In genomic region chr1:200883118-200883517, GRCh38 we compare ENCODE assay signal across 21 cellular contexts. TPM values are rescaled to one million over a fixed set of nuclear protein-coding genes. Genes with fewer than 3 reads are reported as not detected.
DNase-seq lines count a peak whose midpoint lies in the region; ATAC-seq, FAIRE-seq and TF ChIP-seq lines count a peak whose summit lies in the region.
"Had no signal": no experiment of that assay in that cellular context is flagged by ENCODE, and none has a peak within 500 bp of the region (broad histone marks: within the 10 kb centered on the region; RNA-seq: fewer than 3 reads in every experiment).

No MANE protein-coding gene starts in this region.

- H4K20me1 ChIP-seq in H1 (replicated peaks in 1 of 2; ENCODE audit: control insufficient read depth in 1 of 2, insufficient read depth in 2 of 2, low read length in 2 of 2), result no peaks in the 10 kb centered on the region

- H3K9me3 ChIP-seq in CD4-positive, alpha-beta memory T cell (ENCODE audit: control insufficient read depth in 1 of 2, low read length in 2 of 2), result no peaks in the 10 kb centered on the region
- no peaks in the 10 kb centered on the region for H3K9me3 ChIP-seq in T-helper 17 cell (ENCODE audit: control insufficient read depth, low read length, poor library complexity, severe bottlenecking)
- no peaks in the 10 kb centered on the region for H3K9me3 ChIP-seq in H1 (ENCODE audit: insufficient read depth in 2 of 2, low read depth in 1 of 2, low read length in 1 of 2)
- H3K9me3 ChIP-seq in ascending aorta, result no peaks in the 10 kb centered on the region

- no peak overlapping the region for H4K8ac ChIP-seq in H1 (ENCODE audit: extremely low read depth, insufficient read depth, low read length)

- H3K9me3 Mint-ChIP-seq in CD4-positive, alpha-beta memory T cell, result no peaks in the 10 kb centered on the region

- no peaks in the 10 kb centered on the region for H3K23me2 ChIP-seq in H1 (ENCODE audit: low read depth, low read length)

- H3K27me3 Mint-ChIP-seq in CD4-positive, alpha-beta memory T cell, result peaks cover 0 to 4% of the 10 kb centered on the region in 2 donors
- H3K27me3 Mint-ChIP-seq in T-helper 17 cell, result no peaks in the 10 kb centered on the region

- H4K5ac ChIP-seq in H1 (ENCODE audit: insufficient read length, low read depth, low read length), result no peak overlapping the region

- no peak overlapping the region for H3K4me3 ChIP-seq in CD4-positive, alpha-beta memory T cell (ENCODE audit: low read length in 2 of 2)
- H3K4me3 ChIP-seq in H1 (ENCODE audit: extremely low read depth in 1 of 4, insufficient read depth in 2 of 4, low read depth in 3 of 4, low read length in 4 of 4), result no peak overlapping the region
- H3K4me3 ChIP-seq in ascending aorta, result no peak overlapping the region

- peaks cover 59% of the 10 kb centered on the region for H3K4me1 ChIP-seq in CD4-positive, alpha-beta memory T cell (ENCODE audit: insufficient read depth, low read length)
- H3K4me1 ChIP-seq in H1 (replicated peaks in 1 of 4; ENCODE audit: control insufficient read depth in 3 of 4, insufficient read depth in 4 of 4, low read length in 3 of 4), result peaks cover 2 to 6% (median 4%) of the 10 kb centered on the region in 4 experiments
- H3K4me1 ChIP-seq in ascending aorta, result no peaks in the 10 kb centered on the region

- no peaks in the 10 kb centered on the region for H3K36me3 ChIP-seq in CD4-positive, alpha-beta memory T cell (ENCODE audit: insufficient read depth, low read length)
- H3K36me3 ChIP-seq in H1 (ENCODE audit: control insufficient read depth in 2 of 4, insufficient read depth in 4 of 4, low read length in 3 of 4) (no peaks in the 10 kb centered on the region), ascending aorta (no peaks in the 10 kb centered on the region)

- H3K14ac ChIP-seq in H1 (ENCODE audit: insufficient read length), result no peak overlapping the region

- H3K27ac ChIP-seq in CD4-positive, alpha-beta memory T cell (ENCODE audit: low read depth, low read length), result no peak overlapping the region
- H3K27ac ChIP-seq in H1 (ENCODE audit: low read depth, low read length), result no peak overlapping the region
- no peak overlapping the region for H3K27ac ChIP-seq in ascending aorta
- H3K27ac ChIP-seq: 22Rv1, C4-2B had no signal

- no peak overlapping the region for H2BK12ac ChIP-seq in H1 (ENCODE audit: low read depth, low read length)

- DNase-seq in NCI-H82 (lab: John Stamatoyannopoulos, UW) (peak; percentile 73), NCI-H82 treated with DMSO at 0.1 percent for 48 hours (lab: John Stamatoyannopoulos, UW; ENCODE audit: unreplicated experiment) (no peak), T-helper 17 cell (no peak), H1 (ENCODE audit: low read depth in 1 of 2, low spot score in 2 of 2) (no peak), ascending aorta (ENCODE audit: low spot score in 2 of 2) (no peak), mesenteric fat pad (ENCODE audit: low spot score) (no peak)
- DNase-seq in CD4-positive, alpha-beta memory T cell, result no peak
- DNase-seq: AML-193, COR-L47, HCEC 1CT, KBM-7, MV-4-11, NCI-H187, NCI-H2107, NCI-H510A, NCI-H748 treated with DMSO at 0.1 percent for 48 hours, SIG-M5 had no signal

- H2BK20ac ChIP-seq in H1 (ENCODE audit: low read length), result no peak overlapping the region

- 0 out of 2 replicates have a peak overlapping the region, but pooled peaks have one; percentile 46 for H2BK15ac ChIP-seq in H1 (ENCODE audit: low read length)

- no peaks in the 10 kb centered on the region for H3K79me2 ChIP-seq in H1 (ENCODE audit: control insufficient read depth in 1 of 2, insufficient read depth in 2 of 2, low read length in 2 of 2)

- H3K36me3 Mint-ChIP-seq in CD4-positive, alpha-beta memory T cell, result no peaks in the 10 kb centered on the region
- H3K36me3 Mint-ChIP-seq in T-helper 17 cell (ENCODE audit: low read depth), result no peaks in the 10 kb centered on the region

- CTCF ChIA-PET in CD4-positive, alpha-beta memory T cell (lab: Charles Lee; ENCODE audit: partially characterized antibody), result no interaction called here
- CTCF ChIA-PET in H1 (lab: Charles Lee; ENCODE audit: partially characterized antibody), result no interaction called here

- no peak overlapping the region for H3K56ac ChIP-seq in H1 (replicated peaks; ENCODE audit: insufficient read length, low read depth, low read length)

- H3K4me1 Mint-ChIP-seq in CD4-positive, alpha-beta memory T cell, result peaks cover 31 to 67% (median 51%) of the 10 kb centered on the region in 4 donors
- peaks cover 44% of the 10 kb centered on the region for H3K4me1 Mint-ChIP-seq in T-helper 17 cell

- intact Hi-C loops in CD4-positive, alpha-beta memory T cell (cut with micrococcal nuclease), result no loop called here
- intact Hi-C loops in ascending aorta (cut with DNase I), result no loop called here

- no peak overlapping the region for H3K4me2 ChIP-seq in H1 (ENCODE audit: insufficient read depth in 1 of 2, low read depth in 2 of 2, low read length in 2 of 2)

- H3K23ac ChIP-seq in H1 (ENCODE audit: insufficient read length), result no peak overlapping the region

- H2AFZ ChIP-seq in H1 (ENCODE audit: low read length), result no peak overlapping the region

- no peak overlapping the region for H2AK5ac ChIP-seq in H1 (ENCODE audit: low read depth, low read length)

- WGBS in H1 (ENCODE audit: extremely low coverage in 1 of 2, insufficient coverage in 1 of 2, insufficient read length in 1 of 2, insufficient replicate concordance in 2 of 2, low coverage in 1 of 2, low lambda C conversion rate in 2 of 2, missing lambda C conversion rate in 1 of 2), 2 experiments, result 83% methylated on average over 3 of the region's 3 CpGs; no CpG with 5 or more reads in 1 of the 2 experiments

- H3K9ac ChIP-seq in H1 (replicated peaks in 1 of 4; ENCODE audit: extremely low read depth in 1 of 4, low read depth in 3 of 4, low read length in 3 of 4), result no peak overlapping the region

- POLR2A ChIA-PET in CD4-positive, alpha-beta memory T cell (lab: Charles Lee; ENCODE audit: partially characterized antibody), result no interaction called here
- POLR2A ChIA-PET in H1 (lab: Charles Lee; ENCODE audit: partially characterized antibody), result interaction anchor here (7.9 kb wide), 1 partner anchor 8 kb away, joined by 68 read pairs; no protein-coding TSS in a partner anchor

- H3K4me3 Mint-ChIP-seq in CD4-positive, alpha-beta memory T cell, result peak overlapping the region in 7 of 8 donors; percentile 27 to 62 (median 54)
- H3K4me3 Mint-ChIP-seq in T-helper 17 cell, result peak overlapping the region; percentile 79

- no peak for TF ChIP-seq RAD21 in H1 (IDR thresholded peaks at IDR 0.05 in 1 of 2, conservative IDR thresholded peaks at IDR 0.05 in 1 of 2; ENCODE audit: low read depth in 2 of 2, low read length in 2 of 2)

- no peak for TF ChIP-seq CTCF in H1 (IDR thresholded peaks at IDR 0.05; ENCODE audit: control extremely low read depth in 1 of 3, insufficient read depth in 1 of 3, low read depth in 1 of 3, low read length in 3 of 3)
- no peak for TF ChIP-seq CTCF in ascending aorta (IDR thresholded peaks at IDR 0.05)

- no peak for FAIRE-seq in H1 (lab: Jason Lieb, UNC)
- FAIRE-seq: G401.6 had no signal

- peak overlapping the region in 6 of 7 donors; percentile 48 to 89 (median 75) for H3K27ac Mint-ChIP-seq in CD4-positive, alpha-beta memory T cell
- peak overlapping the region; percentile 92 for H3K27ac Mint-ChIP-seq in T-helper 17 cell

- H3K27me3 ChIP-seq in CD4-positive, alpha-beta memory T cell (ENCODE audit: insufficient read depth, low read length), result no peaks in the 10 kb centered on the region
- H3K27me3 ChIP-seq in H1 (replicated peaks in 1 of 4; ENCODE audit: control insufficient read depth in 3 of 4, extremely low read depth in 1 of 4, insufficient read depth in 3 of 4, low read length in 3 of 4) (no peaks in the 10 kb centered on the region), ascending aorta (no peaks in the 10 kb centered on the region)

- no peak for TF ChIP-seq EP300 in H1 (IDR thresholded peaks at IDR 0.05; ENCODE audit: borderline replicate concordance in 1 of 2, low read depth in 2 of 2, low read length in 2 of 2)

- H3K4ac ChIP-seq in H1 (replicated peaks; ENCODE audit: insufficient read length, low read depth, low read length), result no peak overlapping the region

- no peak overlapping the region for H2BK120ac ChIP-seq in H1 (replicated peaks; ENCODE audit: low read depth, low read length)

- no peak for ATAC-seq in T-helper 17 cell
- ATAC-seq in GM19463 (IDR thresholded peaks at IDR 0.05; ENCODE audit: unreplicated experiment), result no peak

- TF ChIP-seq POLR2A in H1 (IDR thresholded peaks at IDR 0.05; ENCODE audit: control extremely low read depth in 1 of 2, low read depth in 2 of 2, low read length in 2 of 2), result no peak

- H3K79me1 ChIP-seq in H1 (ENCODE audit: low read depth, low read length), result no peaks in the 10 kb centered on the region

- H2BK5ac ChIP-seq in H1 (ENCODE audit: low read depth, low read length), result no peak overlapping the region

- no peak overlapping the region for H3K18ac ChIP-seq in H1 (ENCODE audit: extremely low read depth, low read length)

- no peak overlapping the region for H4K91ac ChIP-seq in H1 (replicated peaks; ENCODE audit: insufficient read length, low read length)

RNA-seq across cellular contexts. Expression of gene GPR25, which starts 10.3 kb away (rescaled TPM):
- 1 to 10 TPM; 7.7 to 9.2 TPM for total RNA-seq in CD4-positive, alpha-beta memory T cell
- 10 to 100 TPM; 23.0 to 66.5 TPM for polyA plus RNA-seq in CD4-positive, alpha-beta memory T cell
- total RNA-seq in T-helper 17 cell (10 to 100 TPM; 10.9 to 18.3 TPM), ascending aorta (not detected), mesenteric fat pad (not detected)
- total RNA-seq in H1 (2021; fragmentation: NEBNext Ultra II Directional; extraction: Animal tissue kit (Norgen Biotek cat#: 25700)), result not detected in 2 replicates
- not detected in 2 replicates for polyA plus RNA-seq in H1 (2011; rRNA removed)
- not detected for polyA plus RNA-seq in H1 (2011; cell fraction: cytosol; rRNA removed)
- not detected for polyA plus RNA-seq in H1 (2011; cell fraction: nucleus; rRNA removed)
- not detected in 4 replicates for polyA plus RNA-seq in H1 (2012, experiment 1 of 2)
- not detected for polyA plus RNA-seq in H1 (2012, experiment 2 of 2)
- polyA plus RNA-seq in H1 (2013, experiment 1 of 2), result not detected
- 0.04 TPM for polyA plus RNA-seq in H1 (2013, experiment 2 of 2)
- polyA minus RNA-seq in H1 (2011; rRNA and poly(A)+ RNA removed), result not detected in 2 replicates
- polyA minus RNA-seq in H1 (2011; cell fraction: cytosol; rRNA and poly(A)+ RNA removed), result not detected
- not detected for polyA minus RNA-seq in H1 (2011; cell fraction: nucleus; rRNA and poly(A)+ RNA removed)

RNA-seq across cellular contexts. Expression of gene INAVA, which starts 11.6 kb away (rescaled TPM):
- total RNA-seq in CD4-positive, alpha-beta memory T cell, result under 1 TPM; 0.20 to 0.28 TPM
- polyA plus RNA-seq in CD4-positive, alpha-beta memory T cell, result under 1 TPM in 1 of 2 donors, not detected in 1; 0.70 TPM
- under 1 TPM; 0.25 to 0.39 TPM for total RNA-seq in T-helper 17 cell
- total RNA-seq in H1 (2021; fragmentation: NEBNext Ultra II Directional; extraction: Animal tissue kit (Norgen Biotek cat#: 25700)), result 43.4 and 46.8 TPM in 2 replicates
- 49.3 and 77.0 TPM in 2 replicates for polyA plus RNA-seq in H1 (2011; rRNA removed)
- polyA plus RNA-seq in H1 (2011; cell fraction: cytosol; rRNA removed), result 36.0 TPM
- 88.4 TPM for polyA plus RNA-seq in H1 (2011; cell fraction: nucleus; rRNA removed)
- 33.1 to 43.8 TPM (median 39.6 TPM) in 4 replicates for polyA plus RNA-seq in H1 (2012, experiment 1 of 2)
- 37.6 TPM for polyA plus RNA-seq in H1 (2012, experiment 2 of 2)
- polyA plus RNA-seq in H1 (2013, experiment 1 of 2), result 31.6 TPM
- 29.9 TPM for polyA plus RNA-seq in H1 (2013, experiment 2 of 2)
- polyA minus RNA-seq in H1 (2011; rRNA and poly(A)+ RNA removed), result 22.7 and 25.3 TPM in 2 replicates
- polyA minus RNA-seq in H1 (2011; cell fraction: cytosol; rRNA and poly(A)+ RNA removed), result 26.8 TPM
- polyA minus RNA-seq in H1 (2011; cell fraction: nucleus; rRNA and poly(A)+ RNA removed), result 26.7 TPM
- not detected for total RNA-seq in ascending aorta
- 0.16 TPM for total RNA-seq in mesenteric fat pad

Comparison
In these comparisons a context has a peak if more than half of its experiments do, and no peak if none do; other contexts are left out.
1. RNA of gene INAVA, which starts 11.6 kb away (total RNA-seq): 43.4 to 46.8 TPM in H1; 0.25 to 0.39 TPM in T-helper 17 cell, 0.20 to 0.28 TPM in CD4-positive, alpha-beta memory T cell, 0.16 TPM in mesenteric fat pad (single experiment) and not detected in ascending aorta (single experiment); every median in the first group is over 10 times any median in the second.